ENCODE assay signal across 1 cellular context in the genomic region with DNA sequence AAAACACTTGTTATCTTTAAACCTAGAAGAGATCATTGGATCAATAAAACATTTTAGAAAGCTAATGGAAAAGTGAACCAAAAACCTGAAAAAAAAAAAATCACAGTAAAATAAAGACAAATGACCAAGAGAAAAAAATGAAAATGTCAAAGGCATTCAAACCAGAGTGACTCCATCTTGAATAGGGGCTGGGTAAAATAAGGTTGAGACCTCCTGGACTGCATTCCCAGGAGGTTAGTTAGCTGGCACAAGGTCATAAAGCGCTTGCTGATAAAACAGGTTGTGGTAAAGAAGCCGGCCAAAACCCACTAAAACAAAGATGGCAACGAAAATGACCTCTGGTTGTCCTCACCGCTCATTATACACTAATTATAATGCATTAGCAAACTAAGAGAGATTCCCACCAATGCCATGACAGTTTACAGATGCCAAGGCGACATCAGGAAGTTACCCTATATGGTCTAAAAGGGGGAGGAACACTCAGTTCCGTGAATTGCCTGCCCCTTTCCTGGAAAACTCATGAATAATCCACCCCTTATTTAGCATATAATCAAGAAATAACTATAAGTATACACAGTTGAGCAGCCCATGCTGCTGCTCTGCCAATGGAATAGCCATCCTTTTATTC.
TF ChIP-seq lines count a peak whose summit lies in the region.

No MANE protein-coding gene starts in this region.

TF ChIP-seq in IMR-90, 13 proteins besides CTCF, POLR2A, EP300 and RAD21 (continued from another document):
- TF ChIP-seq, protein P1, sequence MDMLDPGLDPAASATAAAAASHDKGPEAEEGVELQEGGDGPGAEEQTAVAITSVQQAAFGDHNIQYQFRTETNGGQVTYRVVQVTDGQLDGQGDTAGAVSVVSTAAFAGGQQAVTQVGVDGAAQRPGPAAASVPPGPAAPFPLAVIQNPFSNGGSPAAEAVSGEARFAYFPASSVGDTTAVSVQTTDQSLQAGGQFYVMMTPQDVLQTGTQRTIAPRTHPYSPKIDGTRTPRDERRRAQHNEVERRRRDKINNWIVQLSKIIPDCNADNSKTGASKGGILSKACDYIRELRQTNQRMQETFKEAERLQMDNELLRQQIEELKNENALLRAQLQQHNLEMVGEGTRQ (IDR thresholded peaks at IDR 0.05; ENCODE audit: low read depth, low read length) = no peak
- TF ChIP-seq SMC3 (IDR thresholded peaks at IDR 0.05; ENCODE audit: low read depth, low read length) (no peak), CEBPB (IDR thresholded peaks at IDR 0.05; ENCODE audit: low read depth, low read length) (no peak), BHLHE40 (IDR thresholded peaks at IDR 0.05; ENCODE audit: low read depth, low read length) (no peak), MXI1 (IDR thresholded peaks at IDR 0.05; ENCODE audit: borderline replicate concordance, low read depth, low read length) (no peak), MAFK (IDR thresholded peaks at IDR 0.05; ENCODE audit: low read depth, low read length) (no peak), CHD1 (IDR thresholded peaks at IDR 0.05; ENCODE audit: low read depth, low read length) (no peak)
